ENCODE assay signal across 1 cellular context in the genomic region with DNA sequence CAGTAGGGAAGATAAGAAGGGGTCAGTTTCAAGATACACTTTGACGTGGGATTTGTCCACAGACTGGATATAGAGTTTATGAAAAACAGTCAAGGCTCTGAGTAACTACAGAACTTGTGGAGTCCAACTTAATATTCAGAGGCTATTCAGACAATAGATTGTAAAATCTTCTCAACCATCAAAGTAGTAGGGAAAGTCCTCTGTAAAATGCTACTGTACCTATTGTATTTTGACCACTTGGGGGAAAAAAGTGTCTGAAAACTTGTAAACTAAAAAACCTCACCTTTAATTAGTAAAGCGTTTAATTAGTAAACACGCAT.
TF ChIP-seq lines count a peak whose summit lies in the region.

No MANE protein-coding gene starts in this region.

TF ChIP-seq in GM12878, 131 proteins besides CTCF, POLR2A, EP300 and RAD21:
- TF ChIP-seq, protein P1, sequence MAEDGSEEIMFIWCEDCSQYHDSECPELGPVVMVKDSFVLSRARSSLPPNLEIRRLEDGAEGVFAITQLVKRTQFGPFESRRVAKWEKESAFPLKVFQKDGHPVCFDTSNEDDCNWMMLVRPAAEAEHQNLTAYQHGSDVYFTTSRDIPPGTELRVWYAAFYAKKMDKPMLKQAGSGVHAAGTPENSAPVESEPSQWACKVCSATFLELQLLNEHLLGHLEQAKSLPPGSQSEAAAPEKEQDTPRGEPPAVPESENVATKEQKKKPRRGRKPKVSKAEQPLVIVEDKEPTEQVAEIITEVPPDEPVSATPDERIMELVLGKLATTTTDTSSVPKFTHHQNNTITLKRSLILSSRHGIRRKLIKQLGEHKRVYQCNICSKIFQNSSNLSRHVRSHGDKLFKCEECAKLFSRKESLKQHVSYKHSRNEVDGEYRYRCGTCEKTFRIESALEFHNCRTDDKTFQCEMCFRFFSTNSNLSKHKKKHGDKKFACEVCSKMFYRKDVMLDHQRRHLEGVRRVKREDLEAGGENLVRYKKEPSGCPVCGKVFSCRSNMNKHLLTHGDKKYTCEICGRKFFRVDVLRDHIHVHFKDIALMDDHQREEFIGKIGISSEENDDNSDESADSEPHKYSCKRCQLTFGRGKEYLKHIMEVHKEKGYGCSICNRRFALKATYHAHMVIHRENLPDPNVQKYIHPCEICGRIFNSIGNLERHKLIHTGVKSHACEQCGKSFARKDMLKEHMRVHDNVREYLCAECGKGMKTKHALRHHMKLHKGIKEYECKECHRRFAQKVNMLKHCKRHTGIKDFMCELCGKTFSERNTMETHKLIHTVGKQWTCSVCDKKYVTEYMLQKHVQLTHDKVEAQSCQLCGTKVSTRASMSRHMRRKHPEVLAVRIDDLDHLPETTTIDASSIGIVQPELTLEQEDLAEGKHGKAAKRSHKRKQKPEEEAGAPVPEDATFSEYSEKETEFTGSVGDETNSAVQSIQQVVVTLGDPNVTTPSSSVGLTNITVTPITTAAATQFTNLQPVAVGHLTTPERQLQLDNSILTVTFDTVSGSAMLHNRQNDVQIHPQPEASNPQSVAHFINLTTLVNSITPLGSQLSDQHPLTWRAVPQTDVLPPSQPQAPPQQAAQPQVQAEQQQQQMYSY (CRISPR knock-in tag; IDR thresholded peaks at IDR 0.05): no peak
- TF ChIP-seq, protein P2, sequence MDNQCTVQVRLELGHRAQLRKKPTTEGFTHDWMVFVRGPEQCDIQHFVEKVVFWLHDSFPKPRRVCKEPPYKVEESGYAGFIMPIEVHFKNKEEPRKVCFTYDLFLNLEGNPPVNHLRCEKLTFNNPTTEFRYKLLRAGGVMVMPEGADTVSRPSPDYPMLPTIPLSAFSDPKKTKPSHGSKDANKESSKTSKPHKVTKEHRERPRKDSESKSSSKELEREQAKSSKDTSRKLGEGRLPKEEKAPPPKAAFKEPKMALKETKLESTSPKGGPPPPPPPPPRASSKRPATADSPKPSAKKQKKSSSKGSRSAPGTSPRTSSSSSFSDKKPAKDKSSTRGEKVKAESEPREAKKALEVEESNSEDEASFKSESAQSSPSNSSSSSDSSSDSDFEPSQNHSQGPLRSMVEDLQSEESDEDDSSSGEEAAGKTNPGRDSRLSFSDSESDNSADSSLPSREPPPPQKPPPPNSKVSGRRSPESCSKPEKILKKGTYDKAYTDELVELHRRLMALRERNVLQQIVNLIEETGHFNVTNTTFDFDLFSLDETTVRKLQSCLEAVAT (IDR thresholded peaks at IDR 0.05): 0 out of 2 replicates have a peak, but pooled peaks have one; percentile 6
